Comparison of ENCODE assay signal across 1 cellular context in genomic region chr14:39174560-39175444, GRCh38.
TF ChIP-seq lines count a peak whose summit lies in the region.

Gene PNN (plus strand): TSS chr14:39175254. CDS start chr14:39175280, 26 bp downstream.

TF ChIP-seq in GM12878, 131 proteins besides CTCF, POLR2A, EP300 and RAD21 (continued from another document and continues in another):
- TF ChIP-seq RELB (IDR thresholded peaks at IDR 0.05; ENCODE audit: low read depth) (peak; percentile 96), YY1 (IDR thresholded peaks at IDR 0.05; ENCODE audit: low read depth, low read length) (peak; percentile 94), EGR1 (IDR thresholded peaks at IDR 0.05; ENCODE audit: borderline replicate concordance in 1 of 2, low read depth in 2 of 2, low read length in 2 of 2) (peak in 1 of 2 experiments; percentile 49; a peak in 1 of 3 replicates), TCF7 (IDR thresholded peaks at IDR 0.05; ENCODE audit: borderline replicate concordance) (no peak), TAF1 (IDR thresholded peaks at IDR 0.05; ENCODE audit: borderline replicate concordance, low read depth, low read length) (peak; percentile 98), PML (IDR thresholded peaks at IDR 0.05; ENCODE audit: low read length) (peak; percentile 92), SRF (IDR thresholded peaks at IDR 0.05; ENCODE audit: low read depth in 2 of 2, low read length in 2 of 2) (0 out of 4 replicates have a peak, but pooled peaks of 1 of the 2 experiments have one; percentile 27), IRF4 (IDR thresholded peaks at IDR 0.05; ENCODE audit: low read depth, low read length) (no peak), SMAD1 (IDR thresholded peaks at IDR 0.05; ENCODE audit: low read depth, partially characterized antibody) (peak; percentile 84), CREM (IDR thresholded peaks at IDR 0.05; ENCODE audit: low read depth) (peak; percentile 84; the same call in 1 of the 2 replicates), CBFB (IDR thresholded peaks at IDR 0.05; ENCODE audit: low read depth) (peak; percentile 72), SREBF1 (IDR thresholded peaks at IDR 0.05; ENCODE audit: low read length) (peak; percentile 100), RB1 (IDR thresholded peaks at IDR 0.05; ENCODE audit: borderline replicate concordance) (peak; percentile 34; the same call in 1 of the 2 replicates), IKZF2 (IDR thresholded peaks at IDR 0.05) (no peak), ZNF384 (IDR thresholded peaks at IDR 0.05; ENCODE audit: borderline replicate concordance, low read depth, low read length) (peak; percentile 70; the same call in 1 of the 2 replicates), NFYA (IDR thresholded peaks at IDR 0.05; ENCODE audit: borderline replicate concordance, low read depth, low read length) (peak; percentile 86), ZNF217 (IDR thresholded peaks at IDR 0.05) (peak; percentile 96), JUND (IDR thresholded peaks at IDR 0.05; ENCODE audit: low read depth, low read length) (peak; percentile 100), HDGF (IDR thresholded peaks at IDR 0.05) (peak; percentile 37; the same call in 1 of the 2 replicates), BHLHE40 (IDR thresholded peaks at IDR 0.05; ENCODE audit: borderline replicate concordance in 1 of 2, low read depth in 2 of 2, low read length in 1 of 2) (peak; percentile 97 to 99), RBBP5 (conservative IDR thresholded peaks at IDR 0.05) (no peak), PBX3 (IDR thresholded peaks at IDR 0.05; ENCODE audit: insufficient replicate concordance, low read depth, low read length) (peak; percentile 97), MTA2 (IDR thresholded peaks at IDR 0.05; ENCODE audit: low read depth) (peak; percentile 44; the same call in 1 of the 2 replicates), SIN3A (IDR thresholded peaks at IDR 0.05; ENCODE audit: low read depth, low read length) (peak; percentile 73; the same call in 1 of the 2 replicates), RAD51 (IDR thresholded peaks at IDR 0.05) (peak; percentile 32; the same call in 1 of the 2 replicates), DPF2 (IDR thresholded peaks at IDR 0.05) (peak; percentile 91), NR2C2 (IDR thresholded peaks at IDR 0.05; ENCODE audit: borderline replicate concordance, control insufficient read depth, insufficient read length, low read depth) (no peak), ATF3 (IDR thresholded peaks at IDR 0.05; ENCODE audit: borderline replicate concordance, extremely low read depth, low read depth, low read length) (no peak), FOS (IDR thresholded peaks at IDR 0.05; ENCODE audit: borderline replicate concordance, extremely low read depth, insufficient read length) (peak; percentile 45), RFX5 (IDR thresholded peaks at IDR 0.05; ENCODE audit: low read depth, low read length) (peak; percentile 63; the same call in 1 of the 2 replicates)
- TF ChIP-seq, protein P1, sequence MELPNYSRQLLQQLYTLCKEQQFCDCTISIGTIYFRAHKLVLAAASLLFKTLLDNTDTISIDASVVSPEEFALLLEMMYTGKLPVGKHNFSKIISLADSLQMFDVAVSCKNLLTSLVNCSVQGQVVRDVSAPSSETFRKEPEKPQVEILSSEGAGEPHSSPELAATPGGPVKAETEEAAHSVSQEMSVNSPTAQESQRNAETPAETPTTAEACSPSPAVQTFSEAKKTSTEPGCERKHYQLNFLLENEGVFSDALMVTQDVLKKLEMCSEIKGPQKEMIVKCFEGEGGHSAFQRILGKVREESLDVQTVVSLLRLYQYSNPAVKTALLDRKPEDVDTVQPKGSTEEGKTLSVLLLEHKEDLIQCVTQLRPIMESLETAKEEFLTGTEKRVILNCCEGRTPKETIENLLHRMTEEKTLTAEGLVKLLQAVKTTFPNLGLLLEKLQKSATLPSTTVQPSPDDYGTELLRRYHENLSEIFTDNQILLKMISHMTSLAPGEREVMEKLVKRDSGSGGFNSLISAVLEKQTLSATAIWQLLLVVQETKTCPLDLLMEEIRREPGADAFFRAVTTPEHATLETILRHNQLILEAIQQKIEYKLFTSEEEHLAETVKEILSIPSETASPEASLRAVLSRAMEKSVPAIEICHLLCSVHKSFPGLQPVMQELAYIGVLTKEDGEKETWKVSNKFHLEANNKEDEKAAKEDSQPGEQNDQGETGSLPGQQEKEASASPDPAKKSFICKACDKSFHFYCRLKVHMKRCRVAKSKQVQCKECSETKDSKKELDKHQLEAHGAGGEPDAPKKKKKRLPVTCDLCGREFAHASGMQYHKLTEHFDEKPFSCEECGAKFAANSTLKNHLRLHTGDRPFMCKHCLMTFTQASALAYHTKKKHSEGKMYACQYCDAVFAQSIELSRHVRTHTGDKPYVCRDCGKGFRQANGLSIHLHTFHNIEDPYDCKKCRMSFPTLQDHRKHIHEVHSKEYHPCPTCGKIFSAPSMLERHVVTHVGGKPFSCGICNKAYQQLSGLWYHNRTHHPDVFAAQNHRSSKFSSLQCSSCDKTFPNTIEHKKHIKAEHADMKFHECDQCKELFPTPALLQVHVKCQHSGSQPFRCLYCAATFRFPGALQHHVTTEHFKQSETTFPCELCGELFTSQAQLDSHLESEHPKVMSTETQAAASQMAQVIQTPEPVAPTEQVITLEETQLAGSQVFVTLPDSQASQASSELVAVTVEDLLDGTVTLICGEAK (IDR thresholded peaks at IDR 0.05; ENCODE audit: borderline replicate concordance) = peak; percentile 91
- TF ChIP-seq, protein P2, sequence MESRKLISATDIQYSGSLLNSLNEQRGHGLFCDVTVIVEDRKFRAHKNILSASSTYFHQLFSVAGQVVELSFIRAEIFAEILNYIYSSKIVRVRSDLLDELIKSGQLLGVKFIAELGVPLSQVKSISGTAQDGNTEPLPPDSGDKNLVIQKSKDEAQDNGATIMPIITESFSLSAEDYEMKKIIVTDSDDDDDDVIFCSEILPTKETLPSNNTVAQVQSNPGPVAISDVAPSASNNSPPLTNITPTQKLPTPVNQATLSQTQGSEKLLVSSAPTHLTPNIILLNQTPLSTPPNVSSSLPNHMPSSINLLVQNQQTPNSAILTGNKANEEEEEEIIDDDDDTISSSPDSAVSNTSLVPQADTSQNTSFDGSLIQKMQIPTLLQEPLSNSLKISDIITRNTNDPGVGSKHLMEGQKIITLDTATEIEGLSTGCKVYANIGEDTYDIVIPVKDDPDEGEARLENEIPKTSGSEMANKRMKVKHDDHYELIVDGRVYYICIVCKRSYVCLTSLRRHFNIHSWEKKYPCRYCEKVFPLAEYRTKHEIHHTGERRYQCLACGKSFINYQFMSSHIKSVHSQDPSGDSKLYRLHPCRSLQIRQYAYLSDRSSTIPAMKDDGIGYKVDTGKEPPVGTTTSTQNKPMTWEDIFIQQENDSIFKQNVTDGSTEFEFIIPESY (IDR thresholded peaks at IDR 0.05) = no peak
- TF ChIP-seq, protein P3, sequence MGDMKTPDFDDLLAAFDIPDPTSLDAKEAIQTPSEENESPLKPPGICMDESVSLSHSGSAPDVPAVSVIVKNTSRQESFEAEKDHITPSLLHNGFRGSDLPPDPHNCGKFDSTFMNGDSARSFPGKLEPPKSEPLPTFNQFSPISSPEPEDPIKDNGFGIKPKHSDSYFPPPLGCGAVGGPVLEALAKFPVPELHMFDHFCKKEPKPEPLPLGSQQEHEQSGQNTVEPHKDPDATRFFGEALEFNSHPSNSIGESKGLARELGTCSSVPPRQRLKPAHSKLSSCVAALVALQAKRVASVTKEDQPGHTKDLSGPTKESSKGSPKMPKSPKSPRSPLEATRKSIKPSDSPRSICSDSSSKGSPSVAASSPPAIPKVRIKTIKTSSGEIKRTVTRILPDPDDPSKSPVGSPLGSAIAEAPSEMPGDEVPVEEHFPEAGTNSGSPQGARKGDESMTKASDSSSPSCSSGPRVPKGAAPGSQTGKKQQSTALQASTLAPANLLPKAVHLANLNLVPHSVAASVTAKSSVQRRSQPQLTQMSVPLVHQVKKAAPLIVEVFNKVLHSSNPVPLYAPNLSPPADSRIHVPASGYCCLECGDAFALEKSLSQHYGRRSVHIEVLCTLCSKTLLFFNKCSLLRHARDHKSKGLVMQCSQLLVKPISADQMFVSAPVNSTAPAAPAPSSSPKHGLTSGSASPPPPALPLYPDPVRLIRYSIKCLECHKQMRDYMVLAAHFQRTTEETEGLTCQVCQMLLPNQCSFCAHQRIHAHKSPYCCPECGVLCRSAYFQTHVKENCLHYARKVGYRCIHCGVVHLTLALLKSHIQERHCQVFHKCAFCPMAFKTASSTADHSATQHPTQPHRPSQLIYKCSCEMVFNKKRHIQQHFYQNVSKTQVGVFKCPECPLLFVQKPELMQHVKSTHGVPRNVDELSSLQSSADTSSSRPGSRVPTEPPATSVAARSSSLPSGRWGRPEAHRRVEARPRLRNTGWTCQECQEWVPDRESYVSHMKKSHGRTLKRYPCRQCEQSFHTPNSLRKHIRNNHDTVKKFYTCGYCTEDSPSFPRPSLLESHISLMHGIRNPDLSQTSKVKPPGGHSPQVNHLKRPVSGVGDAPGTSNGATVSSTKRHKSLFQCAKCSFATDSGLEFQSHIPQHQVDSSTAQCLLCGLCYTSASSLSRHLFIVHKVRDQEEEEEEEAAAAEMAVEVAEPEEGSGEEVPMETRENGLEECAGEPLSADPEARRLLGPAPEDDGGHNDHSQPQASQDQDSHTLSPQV (IDR thresholded peaks at IDR 0.05) = no peak
- TF ChIP-seq, protein P4, sequence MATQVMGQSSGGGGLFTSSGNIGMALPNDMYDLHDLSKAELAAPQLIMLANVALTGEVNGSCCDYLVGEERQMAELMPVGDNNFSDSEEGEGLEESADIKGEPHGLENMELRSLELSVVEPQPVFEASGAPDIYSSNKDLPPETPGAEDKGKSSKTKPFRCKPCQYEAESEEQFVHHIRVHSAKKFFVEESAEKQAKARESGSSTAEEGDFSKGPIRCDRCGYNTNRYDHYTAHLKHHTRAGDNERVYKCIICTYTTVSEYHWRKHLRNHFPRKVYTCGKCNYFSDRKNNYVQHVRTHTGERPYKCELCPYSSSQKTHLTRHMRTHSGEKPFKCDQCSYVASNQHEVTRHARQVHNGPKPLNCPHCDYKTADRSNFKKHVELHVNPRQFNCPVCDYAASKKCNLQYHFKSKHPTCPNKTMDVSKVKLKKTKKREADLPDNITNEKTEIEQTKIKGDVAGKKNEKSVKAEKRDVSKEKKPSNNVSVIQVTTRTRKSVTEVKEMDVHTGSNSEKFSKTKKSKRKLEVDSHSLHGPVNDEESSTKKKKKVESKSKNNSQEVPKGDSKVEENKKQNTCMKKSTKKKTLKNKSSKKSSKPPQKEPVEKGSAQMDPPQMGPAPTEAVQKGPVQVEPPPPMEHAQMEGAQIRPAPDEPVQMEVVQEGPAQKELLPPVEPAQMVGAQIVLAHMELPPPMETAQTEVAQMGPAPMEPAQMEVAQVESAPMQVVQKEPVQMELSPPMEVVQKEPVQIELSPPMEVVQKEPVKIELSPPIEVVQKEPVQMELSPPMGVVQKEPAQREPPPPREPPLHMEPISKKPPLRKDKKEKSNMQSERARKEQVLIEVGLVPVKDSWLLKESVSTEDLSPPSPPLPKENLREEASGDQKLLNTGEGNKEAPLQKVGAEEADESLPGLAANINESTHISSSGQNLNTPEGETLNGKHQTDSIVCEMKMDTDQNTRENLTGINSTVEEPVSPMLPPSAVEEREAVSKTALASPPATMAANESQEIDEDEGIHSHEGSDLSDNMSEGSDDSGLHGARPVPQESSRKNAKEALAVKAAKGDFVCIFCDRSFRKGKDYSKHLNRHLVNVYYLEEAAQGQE (IDR thresholded peaks at IDR 0.05; ENCODE audit: low read depth, low read length) = no peak
- TF ChIP-seq, protein P5, sequence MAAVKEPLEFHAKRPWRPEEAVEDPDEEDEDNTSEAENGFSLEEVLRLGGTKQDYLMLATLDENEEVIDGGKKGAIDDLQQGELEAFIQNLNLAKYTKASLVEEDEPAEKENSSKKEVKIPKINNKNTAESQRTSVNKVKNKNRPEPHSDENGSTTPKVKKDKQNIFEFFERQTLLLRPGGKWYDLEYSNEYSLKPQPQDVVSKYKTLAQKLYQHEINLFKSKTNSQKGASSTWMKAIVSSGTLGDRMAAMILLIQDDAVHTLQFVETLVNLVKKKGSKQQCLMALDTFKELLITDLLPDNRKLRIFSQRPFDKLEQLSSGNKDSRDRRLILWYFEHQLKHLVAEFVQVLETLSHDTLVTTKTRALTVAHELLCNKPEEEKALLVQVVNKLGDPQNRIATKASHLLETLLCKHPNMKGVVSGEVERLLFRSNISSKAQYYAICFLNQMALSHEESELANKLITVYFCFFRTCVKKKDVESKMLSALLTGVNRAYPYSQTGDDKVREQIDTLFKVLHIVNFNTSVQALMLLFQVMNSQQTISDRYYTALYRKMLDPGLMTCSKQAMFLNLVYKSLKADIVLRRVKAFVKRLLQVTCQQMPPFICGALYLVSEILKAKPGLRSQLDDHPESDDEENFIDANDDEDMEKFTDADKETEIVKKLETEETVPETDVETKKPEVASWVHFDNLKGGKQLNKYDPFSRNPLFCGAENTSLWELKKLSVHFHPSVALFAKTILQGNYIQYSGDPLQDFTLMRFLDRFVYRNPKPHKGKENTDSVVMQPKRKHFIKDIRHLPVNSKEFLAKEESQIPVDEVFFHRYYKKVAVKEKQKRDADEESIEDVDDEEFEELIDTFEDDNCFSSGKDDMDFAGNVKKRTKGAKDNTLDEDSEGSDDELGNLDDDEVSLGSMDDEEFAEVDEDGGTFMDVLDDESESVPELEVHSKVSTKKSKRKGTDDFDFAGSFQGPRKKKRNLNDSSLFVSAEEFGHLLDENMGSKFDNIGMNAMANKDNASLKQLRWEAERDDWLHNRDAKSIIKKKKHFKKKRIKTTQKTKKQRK (IDR thresholded peaks at IDR 0.05; ENCODE audit: low read depth, low read length) = no peak
